Comparison of ENCODE assay signal across 26 cellular contexts in the genomic region with DNA sequence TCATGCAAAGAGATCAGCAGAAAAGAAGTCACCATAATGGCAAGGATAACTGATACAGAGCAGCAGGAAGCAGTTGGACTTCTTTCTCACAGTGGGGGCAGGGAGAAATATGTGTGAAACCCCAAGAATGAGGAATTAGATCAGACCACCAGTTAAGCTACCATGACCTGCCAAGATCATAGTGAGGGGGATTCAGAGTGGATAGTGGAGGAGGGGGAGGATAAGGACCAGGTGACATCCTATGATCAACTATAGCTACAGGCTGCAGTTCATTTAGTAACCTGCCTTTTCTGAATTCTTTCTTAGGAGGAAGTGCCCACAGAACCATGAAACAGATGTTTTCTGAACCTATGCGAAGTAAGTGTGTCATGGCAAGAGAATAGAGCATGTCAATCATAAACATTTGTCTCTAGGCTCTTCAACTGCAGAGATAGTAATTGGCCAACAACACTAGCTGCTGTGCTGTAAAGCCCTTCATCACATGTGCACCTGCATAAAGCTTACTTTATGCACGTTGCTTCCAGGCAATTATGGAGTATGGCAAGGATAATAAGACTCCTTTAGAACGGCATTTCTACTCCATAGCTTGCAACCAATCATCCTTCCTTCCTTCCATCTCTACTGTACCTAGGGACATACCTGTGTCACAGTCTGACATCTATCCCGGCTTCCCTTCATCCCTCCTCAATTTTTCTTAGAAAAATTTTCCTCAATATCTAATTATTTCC.
"Had no signal": no experiment of that assay in that cellular context is flagged by ENCODE, and none has a peak within 500 bp of the region (broad histone marks: within the 10 kb centered on the region; RNA-seq: fewer than 3 reads in every experiment).

No MANE protein-coding gene starts in this region.

- H3K27me3 Mint-ChIP-seq: activated CD4-positive, alpha-beta T cell treated with anti-CD3 and anti-CD28 coated beads for 36 hours; activated CD8-positive, alpha-beta memory T cell treated with anti-CD3 and anti-CD28 coated beads, Interleukin-2, amount 10 ng/mL, durations not matched to agents 7 days and 5 days; central memory CD8-positive, alpha-beta T cell; dendritic cell treated with granulocyte-macrophage colony-stimulating factor and Interleukin-4, amounts not matched to agents 40 ng/mL and 50 ng/mL, for 4 days; stimulated activated naive CD8-positive, alpha-beta T cell treated with anti-CD3 and anti-CD28 coated beads, Interleukin-15, Interleukin-2, amounts not matched to agents 100 ng/mL and 50 ng/mL, for 24 hours; T-helper 17 cell had no signal

- H3K4me1 Mint-ChIP-seq: activated CD4-positive, alpha-beta T cell treated with anti-CD3 and anti-CD28 coated beads for 36 hours; activated CD8-positive, alpha-beta memory T cell treated with anti-CD3 and anti-CD28 coated beads, Interleukin-2, amount 10 ng/mL, durations not matched to agents 7 days and 5 days; central memory CD8-positive, alpha-beta T cell; natural killer cell; T-helper 17 cell; WTC11 had no signal

- H3K4me3 Mint-ChIP-seq: activated CD4-positive, alpha-beta T cell treated with anti-CD3 and anti-CD28 coated beads for 36 hours; activated CD8-positive, alpha-beta memory T cell treated with anti-CD3 and anti-CD28 coated beads, Interleukin-2, amount 10 ng/mL, durations not matched to agents 7 days and 5 days; activated CD8-positive, alpha-beta T cell treated with anti-CD3 and anti-CD28 coated beads, Interleukin-2, amount 10 ng/mL, durations not matched to agents 7 days and 5 days; central memory CD8-positive, alpha-beta T cell; dendritic cell treated with granulocyte-macrophage colony-stimulating factor and Interleukin-4, amounts not matched to agents 40 ng/mL and 50 ng/mL, for 4 days; natural killer cell; stimulated activated naive CD8-positive, alpha-beta T cell treated with anti-CD3 and anti-CD28 coated beads, Interleukin-15, Interleukin-2, amounts not matched to agents 100 ng/mL and 50 ng/mL, for 24 hours; T-helper 17 cell; WTC11 had no signal

- H3K27me3 ChIP-seq: esophagus muscularis mucosa, foreskin keratinocyte, heart right ventricle, spleen, uterus had no signal

- ATAC-seq: activated CD4-positive, alpha-beta T cell treated with anti-CD3 and anti-CD28 coated beads for 36 hours; activated CD8-positive, alpha-beta memory T cell treated with anti-CD3 and anti-CD28 coated beads, Interleukin-2, amount 10 ng/mL, durations not matched to agents 7 days and 5 days; activated CD8-positive, alpha-beta T cell treated with anti-CD3 and anti-CD28 coated beads, Interleukin-2, amount 10 ng/mL, durations not matched to agents 7 days and 5 days; activated naive CD4-positive, alpha-beta T cell treated with anti-CD3 and anti-CD28 coated beads, Interleukin-2, amount 50 U/mL, for 72 hours; foreskin keratinocyte; heart right ventricle; natural killer cell; right cardiac atrium; T-helper 17 cell; WTC11 had no signal

- H3K27ac ChIP-seq: esophagus muscularis mucosa, foreskin keratinocyte, heart right ventricle, spleen, thoracic aorta, uterus had no signal

- H3K9me3 ChIP-seq: esophagus muscularis mucosa, spleen, thoracic aorta, uterus had no signal

- H3K36me3 ChIP-seq: esophagus muscularis mucosa, heart right ventricle, spleen, thoracic aorta, uterus had no signal

- DNase-seq: activated CD4-positive, alpha-beta T cell treated with anti-CD3 and anti-CD28 coated beads for 36 hours; activated CD8-positive, alpha-beta memory T cell treated with anti-CD3 and anti-CD28 coated beads, Interleukin-2, amount 10 ng/mL, durations not matched to agents 7 days and 5 days; activated CD8-positive, alpha-beta T cell treated with anti-CD3 and anti-CD28 coated beads, Interleukin-2, amount 10 ng/mL, durations not matched to agents 7 days and 5 days; activated naive CD4-positive, alpha-beta T cell; activated T-cell treated with anti-CD3 and anti-CD28 coated beads, Interleukin-2, amount 50 U/mL, for 48 hours; effector CD4-positive, alpha-beta T cell; foreskin keratinocyte; heart right ventricle; midbrain; natural killer cell; posterior cingulate gyrus; right cardiac atrium; spleen; stimulated activated CD4-positive, alpha-beta T cell treated with anti-CD3 and anti-CD28 coated beads, Interleukin-2, amount 100 ng/mL, for 48 hours; T-helper 17 cell; T1000; trophoblast cell; uterus had no signal

- H3K36me3 Mint-ChIP-seq: activated CD8-positive, alpha-beta memory T cell treated with anti-CD3 and anti-CD28 coated beads, Interleukin-2, amount 10 ng/mL, durations not matched to agents 7 days and 5 days; activated naive CD4-positive, alpha-beta T cell treated with anti-CD3 and anti-CD28 coated beads, Interleukin-2, amount 50 U/mL, for 72 hours; natural killer cell; WTC11 had no signal

- H3K9me3 Mint-ChIP-seq: dendritic cell treated with granulocyte-macrophage colony-stimulating factor and Interleukin-4, amounts not matched to agents 40 ng/mL and 50 ng/mL, for 4 days; WTC11 had no signal

- H3K27ac Mint-ChIP-seq: activated CD4-positive, alpha-beta T cell treated with anti-CD3 and anti-CD28 coated beads for 36 hours; activated CD8-positive, alpha-beta memory T cell treated with anti-CD3 and anti-CD28 coated beads, Interleukin-2, amount 10 ng/mL, durations not matched to agents 7 days and 5 days; activated CD8-positive, alpha-beta T cell treated with anti-CD3 and anti-CD28 coated beads, Interleukin-2, amount 10 ng/mL, durations not matched to agents 7 days and 5 days; activated naive CD4-positive, alpha-beta T cell treated with anti-CD3 and anti-CD28 coated beads, Interleukin-2, amount 50 U/mL, for 72 hours; activated T-helper 2 cell treated with anti-CD3 and anti-CD28 coated beads, Interferon-gamma antibody, Interleukin-2, Interleukin-4, amounts not matched to agents 10 μg/mL and 5 μg/mL and 100 μg/mL, durations not matched to agents 14 hours and 24 hours and 36 hours; dendritic cell treated with granulocyte-macrophage colony-stimulating factor and Interleukin-4, amounts not matched to agents 40 ng/mL and 50 ng/mL, for 4 days; natural killer cell; stimulated activated naive CD8-positive, alpha-beta T cell treated with anti-CD3 and anti-CD28 coated beads, Interleukin-15, Interleukin-2, amounts not matched to agents 100 ng/mL and 50 ng/mL, for 24 hours; T-helper 17 cell; WTC11 had no signal

- H3K4me1 ChIP-seq: esophagus muscularis mucosa, foreskin keratinocyte, heart right ventricle, spleen, uterus had no signal

- H3K4me3 ChIP-seq: esophagus muscularis mucosa, heart right ventricle, spleen, thoracic aorta, uterus had no signal
